Comparison of ENCODE assay signal across 23 cellular contexts in the genomic region with DNA sequence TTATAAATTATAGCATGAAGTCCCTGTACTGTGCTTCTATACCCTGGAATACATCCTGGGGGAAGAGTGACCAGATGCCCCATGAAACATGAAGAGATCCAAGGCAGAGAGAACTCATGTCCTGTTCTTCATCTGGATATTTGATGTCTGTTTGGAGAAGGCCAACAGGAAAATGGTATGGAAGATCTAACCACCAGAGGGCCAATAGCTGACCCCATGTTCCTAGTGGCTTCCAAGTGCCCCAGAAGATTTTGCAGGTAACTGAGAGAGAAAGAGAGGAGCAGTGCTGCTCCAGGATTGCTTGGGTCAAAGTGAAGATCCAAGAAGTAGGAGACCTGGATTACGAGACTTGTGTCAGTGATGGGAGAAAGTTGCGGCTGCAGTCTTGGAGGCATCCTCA.
A peak's percentile ranks its signal among the peaks of the same experiment; 100 is the strongest.
DNase-seq lines count a peak whose midpoint lies in the region; ATAC-seq and TF ChIP-seq lines count a peak whose summit lies in the region.
"Had no signal": no experiment of that assay in that cellular context is flagged by ENCODE, and none has a peak within 500 bp of the region (broad histone marks: within the 10 kb centered on the region; RNA-seq: fewer than 3 reads in every experiment).

No MANE protein-coding gene starts in this region.

- H3K4me3 ChIP-seq in Panc1 (ENCODE audit: low read depth in 2 of 2, low read length in 2 of 2) (no peak overlapping the region), endodermal cell (ENCODE audit: low read length) (no peak overlapping the region), neuronal stem cell (ENCODE audit: low read length in 2 of 2) (no peak overlapping the region)
- H3K4me3 ChIP-seq: GM12878 had no signal

- H3K27ac ChIP-seq in Panc1 (ENCODE audit: low read length), result peak overlapping the region; percentile 34; the same call in 1 of the 2 replicates
- H3K27ac ChIP-seq in endodermal cell (ENCODE audit: low read depth, low read length), result no peak overlapping the region
- no peak overlapping the region for H3K27ac ChIP-seq in neuronal stem cell (replicated peaks; ENCODE audit: low read length)
- H3K27ac ChIP-seq: 22Rv1, RWPE1 had no signal

- H3K36me3 ChIP-seq in Panc1 (ENCODE audit: control insufficient read depth, insufficient read depth, low read length) (no peaks in the 10 kb centered on the region), endodermal cell (ENCODE audit: control insufficient read depth, insufficient read depth, low read length) (no peaks in the 10 kb centered on the region), neuronal stem cell (replicated peaks in 1 of 2; ENCODE audit: control insufficient read depth in 2 of 2, insufficient read depth in 2 of 2, low read length in 2 of 2) (no peaks in the 10 kb centered on the region)
- H3K36me3 ChIP-seq: BE2C had no signal

- TF ChIP-seq CTCF in Panc1 (IDR thresholded peaks at IDR 0.05), result no peak
- TF ChIP-seq CTCF in endodermal cell (conservative IDR thresholded peaks at IDR 0.05), result peak; percentile 59

- peak overlapping the region; percentile 83 for H2AFZ ChIP-seq in neuronal stem cell (ENCODE audit: low read length)

- POLR2A ChIA-PET in Panc1 (lab: Charles Lee), result no interaction called here

- intact Hi-C loops in Panc1 (cut with micrococcal nuclease; ENCODE audit: unreplicated experiment), result no loop called here

- 100% methylated on average over 1 to 2 of the region's 2 CpGs for WGBS in endodermal cell (ENCODE audit: insufficient coverage in 1 of 2, insufficient read length in 1 of 2), 2 experiments
- WGBS in neuronal stem cell (ENCODE audit: extremely low coverage in 2 of 2, insufficient read length in 2 of 2, insufficient replicate concordance in 1 of 2), 2 donors, result no CpG with 5 or more reads among the region's 2 CpGs

- H3K9me3 ChIP-seq in Panc1 (ENCODE audit: control insufficient read depth, insufficient read depth, low read depth, low read length) (no peaks in the 10 kb centered on the region), endodermal cell (ENCODE audit: control insufficient read depth, low read length) (no peaks in the 10 kb centered on the region), neuronal stem cell (replicated peaks in 1 of 2; ENCODE audit: control insufficient read depth in 2 of 2, insufficient read depth in 1 of 2, low read depth in 1 of 2, low read length in 2 of 2) (no peaks in the 10 kb centered on the region)
- H3K9me3 ChIP-seq: BE2C had no signal

- in situ Hi-C loops in Panc1 (cut with HindIII; ENCODE audit: low pct_unique_long_range_greater_than_20kb, low sequenced_read_pairs), result no loop called here

- ATAC-seq in Panc1, result no peak
- ATAC-seq in GM18909 (IDR thresholded peaks at IDR 0.05; ENCODE audit: poor library complexity, unreplicated experiment), result no peak
- ATAC-seq: GM12878 had no signal

- H3K4me1 ChIP-seq in Panc1 (ENCODE audit: control insufficient read depth, insufficient read depth, low read length) (no peaks in the 10 kb centered on the region; the same call in 1 of the 2 replicates), endodermal cell (ENCODE audit: control insufficient read depth, insufficient read depth, low read length) (peaks cover 4% of the 10 kb centered on the region), neuronal stem cell (ENCODE audit: control insufficient read depth in 2 of 2, insufficient read depth in 1 of 2, low read depth in 1 of 2, low read length in 2 of 2) (peaks cover 2 to 15% of the 10 kb centered on the region in 2 donors)
- H3K4me1 ChIP-seq: BE2C had no signal

- H2BK120ac ChIP-seq in neuronal stem cell (ENCODE audit: low read depth, low read length), result no peak overlapping the region

- H4K8ac ChIP-seq in neuronal stem cell (ENCODE audit: low read depth, low read length), result no peak overlapping the region

- no peak overlapping the region for H3K4me2 ChIP-seq in neuronal stem cell (ENCODE audit: insufficient read depth, low read length, poor library complexity, severe bottlenecking)

- no TSS peak for BruUV-seq in Panc1 (replicated peaks; lab: Mats Ljungman, UMichigan)

- no peak overlapping the region for H2AK5ac ChIP-seq in neuronal stem cell (ENCODE audit: low read depth, low read length)

- H3K4me3 Mint-ChIP-seq in endodermal cell, result no peak overlapping the region
- H3K4me3 Mint-ChIP-seq: CD14-positive monocyte; CD8-positive, alpha-beta memory T cell had no signal

- H3K4me1 Mint-ChIP-seq in endodermal cell, result peaks cover 22% of the 10 kb centered on the region
- H3K4me1 Mint-ChIP-seq: CD14-positive monocyte; CD8-positive, alpha-beta memory T cell had no signal

- no peak overlapping the region for H2BK15ac ChIP-seq in neuronal stem cell (ENCODE audit: low read length)

- no peak overlapping the region for H2BK5ac ChIP-seq in neuronal stem cell (ENCODE audit: low read length)

- H3K27me3 Mint-ChIP-seq in endodermal cell (ENCODE audit: insufficient read depth), result peaks cover 7% of the 10 kb centered on the region

- no peak overlapping the region for H3K18ac ChIP-seq in neuronal stem cell (ENCODE audit: low read length)

- H3K27ac Mint-ChIP-seq in endodermal cell, result no peak overlapping the region
- H3K27ac Mint-ChIP-seq: CD14-positive monocyte had no signal

- H3K4ac ChIP-seq in neuronal stem cell (ENCODE audit: low read length), result no peak overlapping the region

- H3K9me3 Mint-ChIP-seq in endodermal cell, result no peaks in the 10 kb centered on the region
- H3K9me3 Mint-ChIP-seq: CD8-positive, alpha-beta memory T cell had no signal

- peak; percentile 6 for DNase-seq in DMS 273 (lab: John Stamatoyannopoulos, UW; ENCODE audit: unreplicated experiment)
- no peak for DNase-seq in DMS 273 treated with DMSO at 0.1 percent for 48 hours (lab: John Stamatoyannopoulos, UW)
- no peak for DNase-seq in Panc1 (ENCODE audit: low read depth, low spot score)
- no peak for DNase-seq in endodermal cell
- DNase-seq in neuronal stem cell (ENCODE audit: low spot score), result no peak
- no peak for DNase-seq in NCI-H187 treated with DMSO at 0.1 percent for 48 hours (lab: John Stamatoyannopoulos, UW)
- DNase-seq in NCI-H1417 (lab: John Stamatoyannopoulos, UW), result no peak
- DNase-seq: ACHN; BE2C; Calu3; CD8-positive, alpha-beta memory T cell; Kasumi-1; NCI-H1092 treated with DMSO at 0.1 percent for 48 hours; NCI-H1436 treated with DMSO at 0.1 percent for 48 hours; NCI-H2029; NCI-H2227 treated with DMSO at 0.1 percent for 48 hours; NCI-H526 treated with DMSO at 0.1 percent for 48 hours; SHP77 treated with DMSO at 0.1 percent for 48 hours had no signal

- H3K23ac ChIP-seq in neuronal stem cell (ENCODE audit: low read depth, low read length, poor library complexity), result no peak overlapping the region

- no peaks in the 10 kb centered on the region for H3K79me1 ChIP-seq in neuronal stem cell (ENCODE audit: low read depth, low read length)

- no peaks in the 10 kb centered on the region for H3K36me3 Mint-ChIP-seq in endodermal cell (ENCODE audit: low read depth)
- H3K36me3 Mint-ChIP-seq: CD14-positive monocyte; CD8-positive, alpha-beta memory T cell had no signal

- no peak overlapping the region for H2BK12ac ChIP-seq in neuronal stem cell (ENCODE audit: low read length)

- H3K27me3 ChIP-seq in Panc1 (ENCODE audit: control insufficient read depth, insufficient read depth, low read length), result no peaks in the 10 kb centered on the region
- H3K27me3 ChIP-seq in endodermal cell (ENCODE audit: control insufficient read depth, insufficient read depth, low read length, poor library complexity, severe bottlenecking), result peaks cover 17% of the 10 kb centered on the region
- no peaks in the 10 kb centered on the region for H3K27me3 ChIP-seq in neuronal stem cell (ENCODE audit: control insufficient read depth in 3 of 3, insufficient read depth in 3 of 3, low read depth in 1 of 3, low read length in 3 of 3)
- H3K27me3 ChIP-seq: BE2C had no signal

- H3K9ac ChIP-seq in endodermal cell (ENCODE audit: extremely low read depth, low read length, poor library complexity, severe bottlenecking) (no peak overlapping the region), neuronal stem cell (ENCODE audit: low read depth, low read length, poor library complexity) (no peak overlapping the region)

- no peak overlapping the region for H4K91ac ChIP-seq in neuronal stem cell (ENCODE audit: low read depth, low read length, poor library complexity)

- H3K14ac ChIP-seq in neuronal stem cell (ENCODE audit: low read length), result no peak overlapping the region

- CTCF ChIA-PET in Panc1 (lab: Charles Lee), result no interaction called here
